1 cellular context compared by ENCODE assay signal in genomic region chr5:73821003-73821402, GRCh38.
TF ChIP-seq lines count a peak whose summit lies in the region.

No MANE protein-coding gene starts in this region.

TF ChIP-seq in HepG2, 621 proteins besides CTCF, POLR2A, EP300 and RAD21 (continued from another document):
- TF ChIP-seq, protein P1, sequence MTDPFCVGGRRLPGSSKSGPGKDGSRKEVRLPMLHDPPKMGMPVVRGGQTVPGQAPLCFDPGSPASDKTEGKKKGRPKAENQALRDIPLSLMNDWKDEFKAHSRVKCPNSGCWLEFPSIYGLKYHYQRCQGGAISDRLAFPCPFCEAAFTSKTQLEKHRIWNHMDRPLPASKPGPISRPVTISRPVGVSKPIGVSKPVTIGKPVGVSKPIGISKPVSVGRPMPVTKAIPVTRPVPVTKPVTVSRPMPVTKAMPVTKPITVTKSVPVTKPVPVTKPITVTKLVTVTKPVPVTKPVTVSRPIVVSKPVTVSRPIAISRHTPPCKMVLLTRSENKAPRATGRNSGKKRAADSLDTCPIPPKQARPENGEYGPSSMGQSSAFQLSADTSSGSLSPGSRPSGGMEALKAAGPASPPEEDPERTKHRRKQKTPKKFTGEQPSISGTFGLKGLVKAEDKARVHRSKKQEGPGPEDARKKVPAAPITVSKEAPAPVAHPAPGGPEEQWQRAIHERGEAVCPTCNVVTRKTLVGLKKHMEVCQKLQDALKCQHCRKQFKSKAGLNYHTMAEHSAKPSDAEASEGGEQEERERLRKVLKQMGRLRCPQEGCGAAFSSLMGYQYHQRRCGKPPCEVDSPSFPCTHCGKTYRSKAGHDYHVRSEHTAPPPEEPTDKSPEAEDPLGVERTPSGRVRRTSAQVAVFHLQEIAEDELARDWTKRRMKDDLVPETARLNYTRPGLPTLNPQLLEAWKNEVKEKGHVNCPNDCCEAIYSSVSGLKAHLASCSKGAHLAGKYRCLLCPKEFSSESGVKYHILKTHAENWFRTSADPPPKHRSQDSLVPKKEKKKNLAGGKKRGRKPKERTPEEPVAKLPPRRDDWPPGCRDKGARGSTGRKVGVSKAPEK (CRISPR knock-in tag; IDR thresholded peaks at IDR 0.05; ENCODE audit: borderline replicate concordance): no peak
